ENCODE assay signal across 8 cellular contexts in the genomic region with DNA sequence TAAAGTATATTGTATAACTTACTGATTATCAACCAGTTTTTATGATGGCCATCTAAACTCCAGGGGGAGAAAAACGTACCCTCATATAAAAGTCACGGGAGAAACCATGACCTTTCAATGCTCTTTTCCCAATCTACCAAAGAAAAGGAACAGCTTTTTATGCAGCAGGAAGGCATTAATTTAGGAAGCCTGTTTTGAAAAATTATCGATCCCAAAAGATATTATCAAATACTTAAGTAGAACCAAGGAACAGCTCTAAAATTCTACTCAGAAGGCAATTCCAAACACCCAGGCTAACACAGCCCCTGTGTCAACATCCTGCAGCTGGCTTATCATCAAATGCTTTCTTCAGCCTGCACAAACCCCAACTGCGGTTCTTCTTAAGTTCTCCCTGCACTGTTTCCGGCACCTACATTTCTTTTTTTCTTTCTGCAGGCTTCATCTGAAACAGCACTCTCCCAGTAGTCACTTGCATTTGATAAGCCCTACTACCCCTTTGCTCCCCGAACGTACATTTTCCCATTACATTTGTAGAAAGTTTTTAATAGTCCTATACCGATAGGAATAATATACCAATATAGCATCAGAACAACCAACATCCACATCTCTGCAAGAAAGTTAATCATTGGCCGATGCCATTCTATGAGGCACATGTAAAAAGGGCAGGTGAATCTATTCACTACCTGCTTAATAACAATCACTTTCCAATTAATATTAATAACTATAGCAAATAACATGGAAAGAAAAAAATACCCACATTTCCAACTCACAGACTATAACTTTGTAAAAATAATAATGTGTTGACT. TPM values are rescaled to one million over a fixed set of nuclear protein-coding genes. Genes with fewer than 3 reads are reported as not detected.
A peak's percentile ranks its signal among the peaks of the same experiment; 100 is the strongest.
DNase-seq lines count a peak whose midpoint lies in the region; ATAC-seq, FAIRE-seq and TF ChIP-seq lines count a peak whose summit lies in the region.

No MANE protein-coding gene starts in this region.

- ATAC-seq in HG03175 (IDR thresholded peaks at IDR 0.05; ENCODE audit: unreplicated experiment) (peak; percentile 76), foreskin keratinocyte (no peak)

- TF ChIP-seq CTCF in foreskin keratinocyte (conservative IDR thresholded peaks at IDR 0.05), result no peak
- no peak for TF ChIP-seq CTCF in WERI-Rb-1 (IDR thresholded peaks at IDR 0.05; ENCODE audit: low read depth, low read length)

- H3K9ac ChIP-seq in BLaER1 treated with 17β-estradiol and CSF1 and Interleukin-3, amounts not matched to agents 10 nM and 100 nM, result peak overlapping the region in 3 of 11 experiments; percentile 20 to 38 (median 32); a peak in 2 of 22 replicates

- H3K4me3 ChIP-seq in BLaER1 treated with 17β-estradiol and CSF1 and Interleukin-3, amounts not matched to agents 10 nM and 100 nM, result no peak overlapping the region; a peak in 1 of 20 replicates
- H3K4me3 ChIP-seq in mesodermal cell (ENCODE audit: extremely low read depth, insufficient read depth, low read length, poor library complexity, severe bottlenecking) (no peak overlapping the region), WERI-Rb-1 (ENCODE audit: low read depth, low read length) (no peak overlapping the region)

- peaks cover 0 to 6% (median 0%) of the 10 kb centered on the region in 11 experiments; a peak in 2 of 22 replicates for H3K36me3 ChIP-seq in BLaER1 treated with 17β-estradiol and CSF1 and Interleukin-3, amounts not matched to agents 10 nM and 100 nM
- H3K36me3 ChIP-seq in mesodermal cell (ENCODE audit: control insufficient read depth, insufficient read depth, low read length), result no peaks in the 10 kb centered on the region
- no peaks in the 10 kb centered on the region for H3K36me3 ChIP-seq in WERI-Rb-1

- WGBS in mesodermal cell (ENCODE audit: insufficient coverage in 2 of 2), 2 experiments, result 71 to 85% methylated on average over 1 to 4 of the region's 9 CpGs

- peak overlapping the region in 2 of 11 experiments; percentile 35 to 40; a peak in 3 of 22 replicates for H3K27ac ChIP-seq in BLaER1 treated with 17β-estradiol and CSF1 and Interleukin-3, amounts not matched to agents 10 nM and 100 nM
- H3K27ac ChIP-seq in mesodermal cell (ENCODE audit: low read depth, low read length, severe bottlenecking), result peak overlapping the region; percentile 1
- no peak overlapping the region for H3K27ac ChIP-seq in foreskin keratinocyte
- no peak overlapping the region for H3K27ac ChIP-seq in WERI-Rb-1

- H4K20me1 ChIP-seq in BLaER1 treated with 17β-estradiol and CSF1 and Interleukin-3, amounts not matched to agents 10 nM and 100 nM, result peaks cover 28 to 97% (median 54%) of the 10 kb centered on the region in 11 experiments; a peak in 21 of 22 replicates

- no peaks in the 10 kb centered on the region for H3K9me3 ChIP-seq in BLaER1 treated with 17β-estradiol and CSF1 and Interleukin-3, amounts not matched to agents 10 nM and 100 nM (replicated peaks in 1 of 11)
- H3K9me3 ChIP-seq in mesodermal cell (ENCODE audit: control insufficient read depth, low read length) (no peaks in the 10 kb centered on the region), WERI-Rb-1 (ENCODE audit: severe bottlenecking) (no peaks in the 10 kb centered on the region)

- DNase-seq in GM19239 (ENCODE audit: insufficient read length, low spot score), result no peak
- DNase-seq in activated CD4-positive, alpha-beta T cell treated with anti-CD3 and anti-CD28 coated beads for 48 hours, result peak; percentile 50
- DNase-seq in NCI-H446 (lab: John Stamatoyannopoulos, UW), result no peak
- no peak for DNase-seq in foreskin keratinocyte
- no peak for DNase-seq in WERI-Rb-1

- H3K4me1 ChIP-seq in BLaER1 treated with 17β-estradiol and CSF1 and Interleukin-3, amounts not matched to agents 10 nM and 100 nM, result peaks cover 10 to 43% (median 18%) of the 10 kb centered on the region in 10 experiments
- H3K4me1 ChIP-seq in mesodermal cell (ENCODE audit: control insufficient read depth, insufficient read depth, low read length, poor library complexity, severe bottlenecking), result peaks cover 9% of the 10 kb centered on the region
- no peaks in the 10 kb centered on the region for H3K4me1 ChIP-seq in foreskin keratinocyte

- peak; percentile 94 for FAIRE-seq in GM19239 (lab: Jason Lieb, UNC)

- peak overlapping the region; percentile 49 to 72 (median 67) for H3K4me2 ChIP-seq in BLaER1 treated with 17β-estradiol and CSF1 and Interleukin-3, amounts not matched to agents 10 nM and 100 nM

- H3K27me3 ChIP-seq in BLaER1 treated with 17β-estradiol and CSF1 and Interleukin-3, amounts not matched to agents 10 nM and 100 nM, result no peaks in the 10 kb centered on the region
- no peaks in the 10 kb centered on the region for H3K27me3 ChIP-seq in foreskin keratinocyte
- no peaks in the 10 kb centered on the region for H3K27me3 ChIP-seq in WERI-Rb-1 (ENCODE audit: insufficient read depth, low read depth, severe bottlenecking)

RNA-seq across cellular contexts. Expression of gene PIP4K2A, which starts 47.9 kb away (rescaled TPM):
- polyA plus RNA-seq in mesodermal cell (2013, experiment 1 of 2), result 41.2 TPM
- 42.1 TPM for polyA plus RNA-seq in mesodermal cell (2013, experiment 2 of 2)
- 15.1 and 16.0 TPM in 2 replicates for total RNA-seq in foreskin keratinocyte
- polyA plus RNA-seq in foreskin keratinocyte, result 6.3 and 6.7 TPM in 2 replicates
